In the genomic region with DNA sequence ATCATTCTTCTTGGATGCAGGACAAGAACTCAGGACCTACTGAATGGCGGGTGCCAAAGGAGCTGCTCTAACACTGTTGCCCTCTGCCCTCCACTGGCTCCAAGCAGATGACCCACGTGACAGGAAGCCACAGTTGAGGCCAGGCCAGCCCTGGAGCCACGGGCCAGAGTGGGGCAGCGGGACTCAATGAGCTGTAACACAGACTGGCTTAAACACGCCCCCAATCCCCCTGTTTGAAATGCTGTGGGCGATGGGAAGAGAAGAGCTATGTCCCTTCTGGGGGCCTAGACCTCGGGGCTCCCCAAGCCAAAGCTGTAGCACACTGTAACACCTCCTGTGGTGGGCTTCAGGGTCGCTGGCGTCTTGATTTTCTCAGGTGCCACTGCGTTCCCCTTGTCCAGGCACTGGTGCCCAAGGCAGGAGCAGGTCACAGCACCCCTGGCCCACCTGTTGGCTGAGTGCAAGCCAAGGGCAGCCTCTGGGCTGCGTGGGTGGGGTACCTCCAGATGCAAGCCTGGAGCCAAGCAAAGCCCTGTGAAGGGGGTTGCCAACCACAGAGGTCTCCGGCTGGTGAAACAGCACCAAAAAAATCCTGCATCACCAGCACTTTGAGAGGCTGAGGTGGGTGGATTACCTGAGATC, we compare ENCODE assay signal across 20 cellular contexts. TPM values are rescaled to one million over a fixed set of nuclear protein-coding genes. Genes with fewer than 3 reads are reported as not detected.
DNase-seq lines count a peak whose midpoint lies in the region; ATAC-seq and TF ChIP-seq lines count a peak whose summit lies in the region.
"Had no signal": no experiment of that assay in that cellular context is flagged by ENCODE, and none has a peak within 500 bp of the region (broad histone marks: within the 10 kb centered on the region; RNA-seq: fewer than 3 reads in every experiment).

No MANE protein-coding gene starts in this region.

- POLR2A ChIA-PET in Panc1 (lab: Charles Lee): no interaction called here

- in situ Hi-C loops in Panc1 (cut with HindIII; ENCODE audit: low pct_unique_long_range_greater_than_20kb, low sequenced_read_pairs): no loop called here

- H3K9me3 ChIP-seq in Panc1 (ENCODE audit: control insufficient read depth, insufficient read depth, low read depth, low read length): no peaks in the 10 kb centered on the region
- no peaks in the 10 kb centered on the region for H3K9me3 ChIP-seq in upper lobe of right lung
- H3K9me3 ChIP-seq: tibial artery had no signal

- DNase-seq in cardiac septum (ENCODE audit: low spot score) (peak; percentile 57), Right ventricle myocardium superior (no peak), Panc1 (ENCODE audit: low read depth, low spot score) (no peak), upper lobe of right lung (no peak), AG08395 (ENCODE audit: low spot score) (no peak)
- DNase-seq in stimulated activated CD4-positive, alpha-beta T cell treated with anti-CD3 and anti-CD28 coated beads, Interleukin-4, amount 100 ng/mL, for 4 hours: no peak
- DNase-seq: activated CD4-positive, alpha-beta T cell treated with anti-CD3 and anti-CD28 coated beads, Interleukin-2, amount 10 ng/mL, durations not matched to agents 7 days and 5 days; effector CD8-positive, alpha-beta T cell; Kasumi-1; NCI-H1105; NCI-H2081 treated with DMSO at 0.1 percent for 48 hours; NK-92 treated with Interleukin-12 subunit alpha and Interleukin-12 subunit beta, amount 100 ng/mL, for 24 hours; stimulated activated CD4-positive, alpha-beta T cell treated with anti-CD3 and anti-CD28 coated beads, Interleukin-2, amount 100 ng/mL, for 48 hours; tibial artery had no signal

- BruUV-seq in Panc1 (replicated peaks; lab: Mats Ljungman, UMichigan): no TSS peak

- CTCF ChIA-PET in Panc1 (lab: Charles Lee): no interaction called here

- no peaks in the 10 kb centered on the region for H3K36me3 ChIP-seq in Panc1 (ENCODE audit: control insufficient read depth, insufficient read depth, low read length)
- no peaks in the 10 kb centered on the region for H3K36me3 ChIP-seq in upper lobe of right lung
- H3K36me3 ChIP-seq: tibial artery had no signal

- H3K4me3 ChIP-seq in Panc1 (ENCODE audit: low read depth in 2 of 2, low read length in 2 of 2) (no peak overlapping the region), upper lobe of right lung (no peak overlapping the region)
- H3K4me3 ChIP-seq: hepatocyte, lung, smooth muscle cell, tibial artery had no signal

- no peaks in the 10 kb centered on the region for H3K27me3 ChIP-seq in Panc1 (ENCODE audit: control insufficient read depth, insufficient read depth, low read length)
- no peaks in the 10 kb centered on the region for H3K27me3 ChIP-seq in upper lobe of right lung
- H3K27me3 ChIP-seq: hepatocyte, tibial artery had no signal

- H3K27ac ChIP-seq in Panc1 (ENCODE audit: low read length): no peak overlapping the region
- H3K27ac ChIP-seq in upper lobe of right lung: no peak overlapping the region
- H3K27ac ChIP-seq: hepatocyte, tibial artery had no signal

- intact Hi-C loops in cardiac septum (cut with DNase I): no loop called here
- intact Hi-C loops in Right ventricle myocardium superior (cut with DNase I): no loop called here
- intact Hi-C loops in Panc1 (cut with micrococcal nuclease; ENCODE audit: unreplicated experiment): no loop called here
- intact Hi-C loops in upper lobe of right lung (cut with DNase I): no loop called here

- TF ChIP-seq CTCF in Panc1 (IDR thresholded peaks at IDR 0.05) (no peak), upper lobe of right lung (IDR thresholded peaks at IDR 0.05) (no peak)

- H3K4me1 ChIP-seq in Panc1 (ENCODE audit: control insufficient read depth, insufficient read depth, low read length): peaks cover 3% of the 10 kb centered on the region; the same call in 1 of the 2 replicates
- peaks cover 6% of the 10 kb centered on the region for H3K4me1 ChIP-seq in upper lobe of right lung
- H3K4me1 ChIP-seq: tibial artery had no signal

- no peak for ATAC-seq in Right ventricle myocardium superior (ENCODE audit: poor library complexity)
- ATAC-seq in Panc1: 0 out of 2 replicates have a peak, but pooled peaks have one; percentile 22
- peak; percentile 38 for ATAC-seq in esophagus mucosa
- ATAC-seq in upper lobe of right lung: peak; percentile 62
- ATAC-seq in GM18517 (IDR thresholded peaks at IDR 0.05; ENCODE audit: unreplicated experiment): no peak
- ATAC-seq: activated naive CD4-positive, alpha-beta T cell treated with anti-CD3 and anti-CD28 coated beads, Interleukin-2, amount 50 U/mL, for 72 hours had no signal

RNA-seq across cellular contexts. Expression of a gene that starts 18.6 kb away (rescaled TPM):
- total RNA-seq in cardiac septum (62.4 TPM), Right ventricle myocardium superior (54.1 TPM), Panc1 (2021; ENCODE audit: unreplicated experiment) (137 TPM), esophagus mucosa (34.0 TPM), upper lobe of right lung (95.4 TPM)
- 108 TPM for polyA plus RNA-seq in Panc1 (2012; ENCODE audit: insufficient read length)

Comparison
In these comparisons a context has a peak if more than half of its experiments do, and no peak if none do; other contexts are left out.
1. ATAC-seq: peak in Panc1 (single experiment), esophagus mucosa (single experiment) and upper lobe of right lung (single experiment); none in Right ventricle myocardium superior (single experiment) and GM18517 (single experiment).